Comparison of ENCODE assay signal across 18 cellular contexts in the genomic region with DNA sequence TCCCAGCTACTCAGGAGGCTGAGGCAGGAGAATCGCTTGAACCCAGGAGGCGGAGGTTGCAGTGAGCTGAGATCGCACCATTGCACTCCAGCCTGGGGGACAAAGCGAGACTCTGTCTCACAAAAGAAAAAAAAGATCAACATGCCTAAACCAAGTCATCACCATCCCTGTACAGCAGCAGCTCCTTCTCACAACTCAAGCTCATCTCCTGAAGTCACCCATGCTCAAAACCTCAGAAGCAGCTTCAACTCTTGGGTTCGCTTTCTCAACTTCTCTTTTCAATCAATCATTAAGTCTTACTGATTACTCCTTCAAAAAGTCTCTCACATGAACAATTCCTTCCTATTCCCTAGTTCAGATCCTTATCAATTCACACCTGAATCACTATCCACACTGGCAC. TPM values are rescaled to one million over a fixed set of nuclear protein-coding genes. Genes with fewer than 3 reads are reported as not detected.
A peak's percentile ranks its signal among the peaks of the same experiment; 100 is the strongest.
DNase-seq lines count a peak whose midpoint lies in the region; ATAC-seq, FAIRE-seq and TF ChIP-seq lines count a peak whose summit lies in the region.
"Had no signal": no experiment of that assay in that cellular context is flagged by ENCODE, and none has a peak within 500 bp of the region (broad histone marks: within the 10 kb centered on the region; RNA-seq: fewer than 3 reads in every experiment).

No MANE protein-coding gene starts in this region.

- H3K9me3 ChIP-seq in BLaER1 treated with 17β-estradiol and CSF1 and Interleukin-3, amounts not matched to agents 10 nM and 100 nM (replicated peaks in 1 of 11), result no peaks in the 10 kb centered on the region
- no peaks in the 10 kb centered on the region for H3K9me3 ChIP-seq in GM12878 (replicated peaks; ENCODE audit: control insufficient read depth, insufficient read depth, low read length)
- H3K9me3 ChIP-seq in naive thymus-derived CD4-positive, alpha-beta T cell (ENCODE audit: control insufficient read depth in 2 of 3, low read length in 3 of 3), result no peaks in the 10 kb centered on the region

- no peaks in the 10 kb centered on the region for H3K27me3 ChIP-seq in BLaER1 treated with 17β-estradiol and CSF1 and Interleukin-3, amounts not matched to agents 10 nM and 100 nM
- no peaks in the 10 kb centered on the region for H3K27me3 ChIP-seq in GM12878 (replicated peaks in 1 of 2; ENCODE audit: control insufficient read depth in 2 of 2, insufficient read depth in 2 of 2, low read length in 1 of 2)
- H3K27me3 ChIP-seq in naive thymus-derived CD4-positive, alpha-beta T cell (ENCODE audit: control insufficient read depth in 2 of 2, insufficient read depth in 2 of 2, low read length in 2 of 2), result no peaks in the 10 kb centered on the region

- SMC1A ChIA-PET in GM12878 (lab: Charles Lee; ENCODE audit: uncharacterized antibody, unreplicated experiment), result interaction anchor here (0.7 to 1.4 kb wide), 2 partner anchors 10 to 269 kb away, joined by 3 to 4 read pairs; no protein-coding TSS in a partner anchor

- no peaks in the 10 kb centered on the region for H3K27me3 Mint-ChIP-seq in naive thymus-derived CD4-positive, alpha-beta T cell

- DNase-seq in GM19238 (ENCODE audit: insufficient read length, low spot score) (peak; percentile 14), GM12878 (ENCODE audit: low read depth, low spot score) (no peak), putamen (ENCODE audit: low spot score) (no peak), SHP77 treated with DMSO at 0.1 percent for 48 hours (lab: John Stamatoyannopoulos, UW) (no peak)
- DNase-seq in naive thymus-derived CD4-positive, alpha-beta T cell, result no peak
- DNase-seq: Calu3; CD8-positive, alpha-beta T cell; DMS53; GOT3; NCI-H1105; NCI-H2081; Right ventricle myocardium superior had no signal

- intact Hi-C loops in GM12878 (cut with micrococcal nuclease; ENCODE audit: unreplicated experiment), result loop anchor here (10.0 kb wide), 1 partner anchor 62 kb away; no protein-coding TSS in a partner anchor
- intact Hi-C loops in naive thymus-derived CD4-positive, alpha-beta T cell (cut with micrococcal nuclease), result no loop called here

- no peak for TF ChIP-seq POLR2A in GM12878 (IDR thresholded peaks at IDR 0.05; ENCODE audit: low read depth, low read length)

- no peak overlapping the region for H3K4me3 ChIP-seq in BLaER1 treated with 17β-estradiol and CSF1 and Interleukin-3, amounts not matched to agents 10 nM and 100 nM
- no peak overlapping the region for H3K4me3 ChIP-seq in GM12878
- H3K4me3 ChIP-seq in naive thymus-derived CD4-positive, alpha-beta T cell (ENCODE audit: low read length), result no peak overlapping the region
- H3K4me3 ChIP-seq: SK-N-MC had no signal

- ATAC-seq in HG03571 (IDR thresholded peaks at IDR 0.05; ENCODE audit: unreplicated experiment), result peak; percentile 62
- no peak for ATAC-seq in GM12878
- ATAC-seq in GM21619 (IDR thresholded peaks at IDR 0.05; ENCODE audit: unreplicated experiment), result no peak
- no peak for ATAC-seq in naive thymus-derived CD4-positive, alpha-beta T cell
- ATAC-seq: CD8-positive, alpha-beta T cell had no signal

- no peaks in the 10 kb centered on the region for H3K79me2 ChIP-seq in GM12878 (ENCODE audit: control insufficient read depth, insufficient read depth, low read length)

- no peak overlapping the region for H3K27ac Mint-ChIP-seq in naive thymus-derived CD4-positive, alpha-beta T cell
- H3K27ac Mint-ChIP-seq: CD8-positive, alpha-beta T cell had no signal

- H3K4me2 ChIP-seq in BLaER1 treated with 17β-estradiol and CSF1 and Interleukin-3, amounts not matched to agents 10 nM and 100 nM, result peak overlapping the region in 7 of 11 experiments; percentile 3 to 55 (median 45); a peak in 12 of 22 replicates
- H3K4me2 ChIP-seq in GM12878 (ENCODE audit: control insufficient read depth, insufficient read depth), result no peak overlapping the region

- TF ChIP-seq CTCF in GM12878 (IDR thresholded peaks at IDR 0.05 in 2 of 3, conservative IDR thresholded peaks at IDR 0.05 in 1 of 3; ENCODE audit: control insufficient read depth in 2 of 3, extremely low read depth in 1 of 3, insufficient read depth in 1 of 3, low read depth in 3 of 3, low read length in 3 of 3), result no peak

- FAIRE-seq in GM12878 (lab: Jason Lieb, UNC), result peak; percentile 81
- FAIRE-seq: A204.1, RCC 7860 had no signal

- H3K36me3 ChIP-seq in BLaER1 treated with 17β-estradiol and CSF1 and Interleukin-3, amounts not matched to agents 10 nM and 100 nM, result peaks cover 25 to 41% (median 29%) of the 10 kb centered on the region in 11 experiments; a peak in 21 of 22 replicates
- H3K36me3 ChIP-seq in GM12878 (ENCODE audit: control insufficient read depth in 2 of 2, insufficient read depth in 2 of 2, low read length in 1 of 2), result peaks cover 0 to 3% of the 10 kb centered on the region in 2 experiments; a peak in 1 of 4 replicates
- peaks cover 0 to 12% (median 0%) of the 10 kb centered on the region in 3 experiments for H3K36me3 ChIP-seq in naive thymus-derived CD4-positive, alpha-beta T cell (ENCODE audit: control insufficient read depth in 2 of 3, insufficient read depth in 3 of 3, low read length in 3 of 3)

- peaks cover 0 to 2% (median 0%) of the 10 kb centered on the region in 11 donors for H3K9me3 Mint-ChIP-seq in naive thymus-derived CD4-positive, alpha-beta T cell
- H3K9me3 Mint-ChIP-seq: CD8-positive, alpha-beta T cell had no signal

- H3K36me3 Mint-ChIP-seq in naive thymus-derived CD4-positive, alpha-beta T cell, result peaks cover 3 to 24% (median 4%) of the 10 kb centered on the region in 5 donors

- no peak overlapping the region for H3K4me3 Mint-ChIP-seq in naive thymus-derived CD4-positive, alpha-beta T cell
- H3K4me3 Mint-ChIP-seq: CD8-positive, alpha-beta T cell had no signal

- in situ Hi-C loops in GM12878 (cut with MboI), result no loop called here

- POLR2A ChIA-PET in GM12878 (lab: Charles Lee), result no interaction called here
- POLR2A ChIA-PET in naive thymus-derived CD4-positive, alpha-beta T cell (lab: Charles Lee), result no interaction called here

- peaks cover 0 to 13% (median 0%) of the 10 kb centered on the region in 11 experiments; a peak in 2 of 22 replicates for H4K20me1 ChIP-seq in BLaER1 treated with 17β-estradiol and CSF1 and Interleukin-3, amounts not matched to agents 10 nM and 100 nM
- H4K20me1 ChIP-seq in GM12878 (ENCODE audit: control insufficient read depth, insufficient read depth), result no peaks in the 10 kb centered on the region

- H3K9ac ChIP-seq in BLaER1 treated with 17β-estradiol and CSF1 and Interleukin-3, amounts not matched to agents 10 nM and 100 nM, result no peak overlapping the region
- no peak overlapping the region for H3K9ac ChIP-seq in GM12878 (ENCODE audit: control insufficient read depth, insufficient read depth, low read length)

- H3K27ac ChIP-seq in BLaER1 treated with 17β-estradiol and CSF1 and Interleukin-3, amounts not matched to agents 10 nM and 100 nM, result no peak overlapping the region
- no peak overlapping the region for H3K27ac ChIP-seq in GM12878 (ENCODE audit: control insufficient read depth, insufficient read depth)
- H3K27ac ChIP-seq in naive thymus-derived CD4-positive, alpha-beta T cell (ENCODE audit: low read depth, low read length), result no peak overlapping the region
- H3K27ac ChIP-seq: SK-N-MC had no signal

- TF ChIP-seq EP300 in GM12878 (IDR thresholded peaks at IDR 0.05; ENCODE audit: borderline replicate concordance in 1 of 2, control insufficient read depth in 1 of 2, low read depth in 2 of 2, low read length in 2 of 2), result no peak

- WGBS in GM12878 (ENCODE audit: insufficient coverage, insufficient replicate concordance, low lambda C conversion rate, missing lambda C conversion rate), result 50% methylated on average over 5 of the region's 5 CpGs

- no peak overlapping the region for H2AFZ ChIP-seq in GM12878 (ENCODE audit: control insufficient read depth, low read depth, low read length)

- RAD21 ChIA-PET in GM12878 (lab: Charles Lee; ENCODE audit: unreplicated experiment), result no interaction called here

- BruUV-seq in GM12878 (replicated peaks; lab: Mats Ljungman, UMichigan), result no TSS peak

- peaks cover 0 to 9% (median 5%) of the 10 kb centered on the region in 7 donors for H3K4me1 Mint-ChIP-seq in naive thymus-derived CD4-positive, alpha-beta T cell

- peaks cover 0 to 12% (median 10%) of the 10 kb centered on the region in 10 experiments; a peak in 14 of 20 replicates for H3K4me1 ChIP-seq in BLaER1 treated with 17β-estradiol and CSF1 and Interleukin-3, amounts not matched to agents 10 nM and 100 nM
- H3K4me1 ChIP-seq in GM12878 (ENCODE audit: control insufficient read depth, insufficient read depth, low read length), result no peaks in the 10 kb centered on the region
- H3K4me1 ChIP-seq in naive thymus-derived CD4-positive, alpha-beta T cell (ENCODE audit: control insufficient read depth in 2 of 2, insufficient read depth in 2 of 2, low read length in 2 of 2), result no peaks in the 10 kb centered on the region

- CTCF ChIA-PET in GM12878 (lab: Yijun Ruan, JAX), result no interaction called here
- CTCF ChIA-PET in naive thymus-derived CD4-positive, alpha-beta T cell (lab: Charles Lee), result no interaction called here

- TF ChIP-seq RAD21 in GM12878 (IDR thresholded peaks at IDR 0.05; ENCODE audit: insufficient read depth, low read depth, low read length), result no peak

TF ChIP-seq in GM12878, 131 proteins besides CTCF, POLR2A, EP300 and RAD21:
- TF ChIP-seq MEF2B (IDR thresholded peaks at IDR 0.05; ENCODE audit: partially characterized antibody, poor library complexity, severe bottlenecking), result no peak
- peak; percentile 28; the same call in 1 of the 2 replicates for TF ChIP-seq RUNX3 (IDR thresholded peaks at IDR 0.05; ENCODE audit: low read length)

RNA-seq across cellular contexts. Expression of a gene that starts 31.3 kb away (rescaled TPM):
- total RNA-seq in GM12878 (2013; cell fraction: nucleolus; rRNA removed), result 12.3 and 13.2 TPM in 2 replicates
- total RNA-seq in GM12878 (2014; rRNA removed) (7.2 and 8.9 TPM in 2 replicates), GM12878 (2014; rRNA removed; fragmentation: Illumina TruSeq; extraction: Trizol) (6.7 and 7.0 TPM in 2 replicates), GM12878 (2021) (10.8 and 13.2 TPM in 2 replicates)
- 2.9 TPM for polyA plus RNA-seq in GM12878 (2011; ENCODE audit: low read depth)
- polyA plus RNA-seq in GM12878 (2011; rRNA removed) (7.6 and 8.3 TPM in 2 replicates), GM12878 (2014; fragmentation: Illumina TruSeq; extraction: Trizol) (9.3 and 9.9 TPM in 2 replicates), GM12878 (2014; fragmentation: Nextera tagmentation; extraction: Ambion mirVana) (1 to 10 TPM; 1.0 to 3.0 TPM), GM12878 (2014; rRNA removed) (8.2 and 8.5 TPM in 2 replicates), GM12878 (2016; fragmentation: Nextera tagmentation; extraction: Ambion mirVana) (1 to 10 TPM; 3.2 to 3.8 TPM)
- polyA plus RNA-seq in GM12878 (2011; cell fraction: cytosol; rRNA removed), result 6.7 TPM in 2 replicates
- 5.7 and 6.2 TPM in 2 replicates for polyA plus RNA-seq in GM12878 (2011; cell fraction: nucleus; rRNA removed)
- 3.3 and 3.5 TPM in 2 replicates for polyA plus RNA-seq in GM12878 (2012)
- polyA minus RNA-seq in GM12878 (2011; rRNA and poly(A)+ RNA removed), result 18.3 and 22.1 TPM in 2 replicates
- polyA minus RNA-seq in GM12878 (2011; cell fraction: cytosol; rRNA and poly(A)+ RNA removed), result 7.4 and 7.9 TPM in 2 replicates
- polyA minus RNA-seq in GM12878 (2011; cell fraction: nucleus; rRNA and poly(A)+ RNA removed), result 4.8 and 7.7 TPM in 2 replicates
- 10 to 100 TPM in 1 of 5 experiments, 1 to 10 TPM in 4; 6.3 to 10.6 (median 7.5) TPM for total RNA-seq in naive thymus-derived CD4-positive, alpha-beta T cell
- polyA plus RNA-seq in naive thymus-derived CD4-positive, alpha-beta T cell, result 1 to 10 TPM; 1.5 to 2.2 TPM
